Comparison of ENCODE assay signal across 24 cellular contexts in the genomic region with DNA sequence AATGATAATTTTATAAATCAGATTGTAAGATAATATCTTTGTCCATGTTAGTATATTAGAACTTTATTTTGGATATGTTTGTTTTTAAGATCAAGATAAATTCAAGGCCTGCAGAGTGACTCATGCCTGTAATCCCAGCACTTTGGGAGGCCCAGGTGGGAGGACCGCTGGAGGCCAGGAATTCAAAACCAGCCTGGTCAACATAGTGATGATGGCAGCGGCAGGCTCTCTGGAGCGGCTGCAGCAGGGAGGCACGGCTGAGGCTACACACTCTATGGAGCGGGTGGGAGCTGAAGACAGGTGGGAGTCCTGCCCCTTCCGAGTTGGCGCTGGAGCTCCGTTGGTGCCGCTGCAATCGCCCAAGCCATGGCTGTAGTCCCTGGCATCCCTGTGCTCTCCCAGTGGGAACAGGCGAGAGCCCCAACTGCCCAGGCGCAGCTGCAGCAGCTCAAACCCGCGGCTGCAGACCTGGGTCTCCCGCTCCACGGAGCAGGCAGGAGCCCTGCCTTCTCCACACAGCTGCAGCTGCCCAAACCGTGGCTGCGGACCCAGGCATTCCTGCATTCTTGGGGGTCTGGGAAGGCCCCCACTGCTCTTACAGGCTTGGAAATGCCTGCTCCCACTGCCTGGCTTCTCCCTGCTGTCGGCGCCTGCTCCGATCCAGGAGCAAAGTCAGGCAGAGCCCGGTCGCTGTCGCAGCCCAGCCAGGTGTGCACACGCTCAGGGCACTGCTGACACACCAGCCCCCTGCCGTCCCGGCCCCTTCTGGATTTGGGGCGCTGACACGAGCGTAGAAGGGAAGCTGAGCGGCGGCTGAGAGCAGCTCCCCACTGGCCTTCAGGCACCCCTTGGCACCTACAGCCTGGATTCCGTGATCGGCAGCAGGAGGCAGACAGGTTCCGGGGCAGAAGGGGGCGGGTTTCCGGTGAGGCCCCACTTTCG. TPM values are rescaled to one million over a fixed set of nuclear protein-coding genes. Genes with fewer than 3 reads are reported as not detected.
DNase-seq lines count a peak whose midpoint lies in the region; ATAC-seq, FAIRE-seq and TF ChIP-seq lines count a peak whose summit lies in the region.
"Had no signal": no experiment of that assay in that cellular context is flagged by ENCODE, and none has a peak within 500 bp of the region (broad histone marks: within the 10 kb centered on the region; RNA-seq: fewer than 3 reads in every experiment).

No MANE protein-coding gene starts in this region.

- POLR2A ChIA-PET in K562 (lab: Yijun Ruan, JAX): interaction anchor here (1.2 kb wide), 1 partner anchor 17 kb away, joined by 7 read pairs; a partner anchor contains a TSS
- POLR2A ChIA-PET in HepG2 (lab: Yijun Ruan, JAX): interaction anchor here (1.1 to 1.5 kb wide), 2 partner anchors 11 to 17 kb away, joined by 3 read pairs; a partner anchor contains a TSS

- no peaks in the 10 kb centered on the region for H4K20me1 ChIP-seq in K562 (replicated peaks; ENCODE audit: control insufficient read depth, insufficient read depth, low read length)
- H4K20me1 ChIP-seq in HepG2 (ENCODE audit: insufficient read depth, low read length): no peaks in the 10 kb centered on the region

- DNase-seq in K562 (ENCODE audit: extremely low read depth in 1 of 4, low spot score in 3 of 4): no peak
- DNase-seq in HepG2 (ENCODE audit: low spot score): no peak
- peak; percentile 29 for DNase-seq in testis
- DNase-seq in middle frontal gyrus (ENCODE audit: extremely low spot score, low spot score): no peak
- DNase-seq in DMS114 treated with DMSO at 0.1 percent for 48 hours (lab: John Stamatoyannopoulos, UW; ENCODE audit: unreplicated experiment): no peak
- no peak for DNase-seq in activated CD4-positive, CD25-positive, alpha-beta regulatory T cell treated with anti-CD3 and anti-CD28 coated beads, Interleukin-2, amount 50 U/mL, for 72 hours
- DNase-seq: 8988T; ACHN; AML-193; BE2C; Calu3; CD4-positive, alpha-beta T cell; COR-L47; DMS153; DND-41; H9 had no signal

- H3K79me2 ChIP-seq in K562 (ENCODE audit: control insufficient read depth, insufficient read depth, low read length) (no peaks in the 10 kb centered on the region), HepG2 (ENCODE audit: insufficient read depth, low read length) (no peaks in the 10 kb centered on the region)

- no peak overlapping the region for H3K4me3 ChIP-seq in K562
- no peak overlapping the region for H3K4me3 ChIP-seq in HepG2 (replicated peaks in 1 of 3; ENCODE audit: insufficient read depth in 1 of 3, low read depth in 2 of 3, low read length in 3 of 3)
- H3K4me3 ChIP-seq in testis: peak overlapping the region; percentile 13 to 52
- H3K4me3 ChIP-seq: A549; BLaER1 treated with 17β-estradiol and CSF1 and Interleukin-3, amounts not matched to agents 10 nM and 100 nM; GM23338 had no signal

- TF ChIP-seq RAD21 in K562 (CRISPR knock-in tag; conservative IDR thresholded peaks at IDR 0.05 in 1 of 2, IDR thresholded peaks at IDR 0.05 in 1 of 2): no peak
- no peak for TF ChIP-seq RAD21 in HepG2 (CRISPR knock-in tag; IDR thresholded peaks at IDR 0.05)

- H3K27ac ChIP-seq in K562 (ENCODE audit: extremely low read depth, low read depth, low read length): no peak overlapping the region
- no peak overlapping the region for H3K27ac ChIP-seq in HepG2 (ENCODE audit: extremely low read length, insufficient read depth, low read length)
- no peak overlapping the region for H3K27ac ChIP-seq in testis
- H3K27ac ChIP-seq: A549; BLaER1 treated with 17β-estradiol and CSF1 and Interleukin-3, amounts not matched to agents 10 nM and 100 nM had no signal

- no peaks in the 10 kb centered on the region for H3K27me3 ChIP-seq in K562 (ENCODE audit: control insufficient read depth in 2 of 2, insufficient read depth in 2 of 2, low read length in 2 of 2)
- H3K27me3 ChIP-seq in HepG2 (ENCODE audit: control insufficient read depth in 1 of 2, insufficient read depth in 2 of 2, low read length in 2 of 2): no peaks in the 10 kb centered on the region; a peak in 1 of 5 replicates
- no peaks in the 10 kb centered on the region for H3K27me3 ChIP-seq in testis
- H3K27me3 ChIP-seq: BE2C; BLaER1 treated with 17β-estradiol and CSF1 and Interleukin-3, amounts not matched to agents 10 nM and 100 nM had no signal

- CTCF ChIA-PET in K562 (lab: Yijun Ruan, JAX; ENCODE audit: low intra/inter-chr PET ratio): no interaction called here
- CTCF ChIA-PET in HepG2 (lab: Yijun Ruan, JAX; ENCODE audit: low intra/inter-chr PET ratio, low total read pairs): no interaction called here

- TF ChIP-seq POLR2A in K562 (conservative IDR thresholded peaks at IDR 0.05) (no peak), HepG2 (IDR thresholded peaks at IDR 0.05; ENCODE audit: insufficient read depth in 1 of 2, low read depth in 2 of 2, low read length in 2 of 2) (no peak), testis (IDR thresholded peaks at IDR 0.05) (no peak)

- ATAC-seq in K562: no peak; the same call in 2 of the 3 replicates
- ATAC-seq in esophagus mucosa: peak; percentile 25
- peak; percentile 46 for ATAC-seq in HepG2
- no peak for ATAC-seq in HG02798 (IDR thresholded peaks at IDR 0.05; ENCODE audit: poor library complexity, unreplicated experiment)
- ATAC-seq: A549, GM23338, HCT116 had no signal

- intact Hi-C loops in K562 (cut with micrococcal nuclease) (no loop called here), HepG2 (cut with micrococcal nuclease; ENCODE audit: unreplicated experiment) (no loop called here), testis (cut with DNase I; ENCODE audit: low total_unique reads) (no loop called here)

- 92% methylated on average over 25 of the region's 38 CpGs for WGBS in K562 (ENCODE audit: insufficient coverage, low coverage, missing lambda C conversion rate)
- 99% methylated on average over 28 of the region's 38 CpGs for WGBS in HepG2 (ENCODE audit: low lambda C conversion rate)
- WGBS in testis, 2 donors: 75 to 78% methylated on average over 11 to 36 of the region's 38 CpGs

- no peak overlapping the region for H3K4me2 ChIP-seq in K562 (ENCODE audit: insufficient read depth, low read length)
- no peak overlapping the region for H3K4me2 ChIP-seq in HepG2 (ENCODE audit: low read depth, low read length)
- H3K4me2 ChIP-seq: A549; BLaER1 treated with 17β-estradiol and CSF1 and Interleukin-3, amounts not matched to agents 10 nM and 100 nM; GM23338 had no signal

- H3K36me3 ChIP-seq in K562 (ENCODE audit: control insufficient read depth, insufficient read depth, low read length) (peaks cover 35% of the 10 kb centered on the region), HepG2 (replicated peaks in 1 of 2; ENCODE audit: control insufficient read depth in 1 of 2, insufficient read depth in 2 of 2, low read length in 2 of 2) (peaks cover 11 to 45% of the 10 kb centered on the region in 2 experiments), testis (ENCODE audit: low read depth, missing control alignments) (no peaks in the 10 kb centered on the region)

- H3K4me1 ChIP-seq in K562 (replicated peaks in 1 of 2; ENCODE audit: control insufficient read depth in 2 of 2, insufficient read depth in 2 of 2, low read length in 2 of 2) (peaks cover 6 to 9% of the 10 kb centered on the region in 2 experiments; a peak in 4 of 5 replicates), HepG2 (ENCODE audit: insufficient read depth, low read length) (no peaks in the 10 kb centered on the region), testis (no peaks in the 10 kb centered on the region)
- H3K4me1 ChIP-seq: A549, BE2C had no signal

- TF ChIP-seq CTCF in K562 (IDR thresholded peaks at IDR 0.05 in 2 of 3, conservative IDR thresholded peaks at IDR 0.05 in 1 of 3; ENCODE audit: insufficient read depth in 2 of 3, low read depth in 1 of 3, low read length in 3 of 3) (no peak), HepG2 (CRISPR knock-in tag; IDR thresholded peaks at IDR 0.05) (no peak), testis (IDR thresholded peaks at IDR 0.05) (no peak)

- H3K9me1 ChIP-seq in K562 (ENCODE audit: control insufficient read depth, insufficient read depth, low read length): no peaks in the 10 kb centered on the region

- peak overlapping the region in 1 of 2 experiments; percentile 58; a peak in 1 of 4 replicates for H3K9ac ChIP-seq in K562 (ENCODE audit: insufficient read depth in 1 of 2, low read depth in 2 of 2, low read length in 2 of 2)
- no peak overlapping the region for H3K9ac ChIP-seq in HepG2 (ENCODE audit: insufficient read depth, low read depth, low read length)
- H3K9ac ChIP-seq: BLaER1 treated with 17β-estradiol and CSF1 and Interleukin-3, amounts not matched to agents 10 nM and 100 nM had no signal

- no TSS peak for BruUV-seq in K562 (replicated peaks; lab: Mats Ljungman, UMichigan)
- BruUV-seq in HepG2 (replicated peaks; lab: Mats Ljungman, UMichigan): no TSS peak

- H3K9me3 ChIP-seq in K562 (replicated peaks; ENCODE audit: control insufficient read depth, insufficient read depth, low read depth, low read length): no peaks in the 10 kb centered on the region
- H3K9me3 ChIP-seq in HepG2 (ENCODE audit: low read length): no peaks in the 10 kb centered on the region
- H3K9me3 ChIP-seq in testis: no peaks in the 10 kb centered on the region
- H3K9me3 ChIP-seq: A549, BE2C had no signal

- no peak overlapping the region for H2AFZ ChIP-seq in K562 (ENCODE audit: low read depth, low read length)
- no peak overlapping the region for H2AFZ ChIP-seq in HepG2 (ENCODE audit: low read length)
- H2AFZ ChIP-seq: GM23338 had no signal

- in situ Hi-C loops in K562 (cut with MboI) (no loop called here), HepG2 (cut with HindIII; ENCODE audit: extremely low pct_ligation_motif_present, low pct_unique_long_range_greater_than_20kb) (no loop called here)

- FAIRE-seq in K562 (lab: Jason Lieb, UNC): no peak
- FAIRE-seq in HepG2 (lab: Jason Lieb, UNC): no peak
- FAIRE-seq: A549, G401.6, GM12892 had no signal

- TF ChIP-seq EP300 in K562 (IDR thresholded peaks at IDR 0.05; ENCODE audit: low read length): no peak
- TF ChIP-seq EP300 in HepG2 (IDR thresholded peaks at IDR 0.05; ENCODE audit: low read depth in 2 of 2, low read length in 2 of 2): no peak
- TF ChIP-seq EP300 in HepG2 (CRISPR knock-in tag; IDR thresholded peaks at IDR 0.05; ENCODE audit: borderline replicate concordance): no peak

RNA-seq across cellular contexts. Expression of a gene that starts 16.7 kb away (rescaled TPM):
- 16.6 and 50.4 TPM in 2 replicates for total RNA-seq in K562 (2011; cell fraction: chromatin; rRNA removed; ENCODE audit: low replicate concordance)
- total RNA-seq in K562 (2011; cell fraction: nucleolus; rRNA removed): 8.3 and 11.8 TPM in 2 replicates
- 15.0 and 27.5 TPM in 2 replicates for total RNA-seq in K562 (2011; cell fraction: nucleoplasm; rRNA removed)
- total RNA-seq in K562 (2014; rRNA removed): 12.0 and 13.4 TPM in 2 replicates
- 23.1 and 30.5 TPM in 2 replicates for total RNA-seq in K562 (2014; rRNA removed; fragmentation: Illumina TruSeq; extraction: Trizol)
- 15.3 and 16.8 TPM in 2 replicates for total RNA-seq in K562 (2015; rRNA removed; fragmentation: Illumina TruSeq; extraction: Trizol)
- total RNA-seq in K562 (2021): 13.1 and 15.6 TPM in 2 replicates
- polyA plus RNA-seq in K562 (2011; rRNA removed): 26.7 and 33.0 TPM in 2 replicates
- polyA plus RNA-seq in K562 (2011; cell fraction: cytosol; rRNA removed): 4.4 and 11.8 TPM in 2 replicates
- polyA plus RNA-seq in K562 (2011; cell fraction: nucleus; rRNA removed): 11.0 and 29.8 TPM in 2 replicates
- polyA plus RNA-seq in K562 (2012): 13.4 and 23.0 TPM in 2 replicates
- polyA plus RNA-seq in K562 (2014; fragmentation: Illumina TruSeq; extraction: Trizol): 24.3 and 25.0 TPM in 2 replicates
- polyA plus RNA-seq in K562 (2014; fragmentation: Nextera tagmentation; extraction: Ambion mirVana): 10 to 100 TPM; 31.5 to 31.7 TPM
- polyA plus RNA-seq in K562 (2014; rRNA removed): 15.9 and 18.3 TPM in 2 replicates
- polyA minus RNA-seq in K562 (2011; rRNA and poly(A)+ RNA removed): 19.7 and 24.9 TPM in 2 replicates
- polyA minus RNA-seq in K562 (2011; cell fraction: cytosol; rRNA and poly(A)+ RNA removed): 8.9 and 11.4 TPM in 2 replicates
- 4.7 and 9.4 TPM in 2 replicates for polyA minus RNA-seq in K562 (2011; cell fraction: nucleus; rRNA and poly(A)+ RNA removed)
- total RNA-seq in esophagus mucosa: 7.7 TPM
- total RNA-seq in HepG2 (2016; rRNA removed; fragmentation: Illumina TruSeq; extraction: Trizol): 50.1 and 68.3 TPM in 2 replicates
- 25.7 and 26.9 TPM in 2 replicates for total RNA-seq in HepG2 (2016; cell fraction: cytosol; rRNA removed; fragmentation: Illumina TruSeq; extraction: Trizol; ENCODE audit: low read depth)
- 51.7 and 81.8 TPM in 2 replicates for total RNA-seq in HepG2 (2016; cell fraction: insoluble cytoplasmic fraction; rRNA removed; fragmentation: Illumina TruSeq; extraction: Trizol)
- total RNA-seq in HepG2 (2016; cell fraction: membrane; rRNA removed; fragmentation: Illumina TruSeq; extraction: Trizol): 18.4 and 20.7 TPM in 2 replicates
- total RNA-seq in HepG2 (2016; cell fraction: nucleus; rRNA removed; fragmentation: Illumina TruSeq; extraction: Trizol): 25.8 and 27.7 TPM in 2 replicates
- polyA plus RNA-seq in HepG2 (2011; rRNA removed): 36.1 and 42.7 TPM in 2 replicates
- polyA plus RNA-seq in HepG2 (2011; cell fraction: cytosol; rRNA removed): 17.5 and 31.2 TPM in 2 replicates
- polyA plus RNA-seq in HepG2 (2011; cell fraction: nucleus; rRNA removed): 16.4 and 20.9 TPM in 2 replicates
- 50.3 and 62.2 TPM in 2 replicates for polyA plus RNA-seq in HepG2 (2012)
- 4.0 TPM in 2 replicates for polyA plus RNA-seq in HepG2 (2016; cell fraction: cytosol; fragmentation: Illumina TruSeq; extraction: Trizol; ENCODE audit: low read depth)
- 54.3 and 55.1 TPM in 2 replicates for polyA plus RNA-seq in HepG2 (2016; cell fraction: insoluble cytoplasmic fraction; fragmentation: Illumina TruSeq; extraction: Trizol; ENCODE audit: low read depth)
- 7.4 and 7.6 TPM in 2 replicates for polyA plus RNA-seq in HepG2 (2016; cell fraction: membrane; fragmentation: Illumina TruSeq; extraction: Trizol; ENCODE audit: low read depth)
- polyA plus RNA-seq in HepG2 (2016; cell fraction: nucleus; fragmentation: Illumina TruSeq; extraction: Trizol; ENCODE audit: insufficient read depth, low read depth): 29.7 and 38.5 TPM in 2 replicates
- 12.3 and 13.3 TPM in 2 replicates for polyA minus RNA-seq in HepG2 (2011; rRNA and poly(A)+ RNA removed; ENCODE audit: low replicate concordance)
- polyA minus RNA-seq in HepG2 (2011; cell fraction: cytosol; rRNA and poly(A)+ RNA removed): 33.1 and 37.5 TPM in 2 replicates
- 40.4 and 47.0 TPM in 2 replicates for polyA minus RNA-seq in HepG2 (2011; cell fraction: nucleus; rRNA and poly(A)+ RNA removed)
- total RNA-seq in testis: 10 to 100 TPM; 28.5 to 49.5 TPM
- 32.6 TPM for polyA plus RNA-seq in testis (ENCODE audit: insufficient read depth, low read depth, low replicate concordance)

RNA-seq across cellular contexts. Expression of a gene that starts 16.9 kb away (rescaled TPM):
- 288 and 1,250 TPM in 2 replicates for total RNA-seq in K562 (2011; cell fraction: chromatin; rRNA removed; ENCODE audit: low replicate concordance)
- total RNA-seq in K562 (2011; cell fraction: nucleolus; rRNA removed): 323 and 380 TPM in 2 replicates
- total RNA-seq in K562 (2011; cell fraction: nucleoplasm; rRNA removed): 528 and 703 TPM in 2 replicates
- total RNA-seq in K562 (2014; rRNA removed): 155 and 182 TPM in 2 replicates
- 313 and 326 TPM in 2 replicates for total RNA-seq in K562 (2014; rRNA removed; fragmentation: Illumina TruSeq; extraction: Trizol)
- 301 and 347 TPM in 2 replicates for total RNA-seq in K562 (2015; rRNA removed; fragmentation: Illumina TruSeq; extraction: Trizol)
- 189 and 193 TPM in 2 replicates for total RNA-seq in K562 (2021)
- 208 and 270 TPM in 2 replicates for polyA plus RNA-seq in K562 (2011; rRNA removed)
- 21.9 and 72.7 TPM in 2 replicates for polyA plus RNA-seq in K562 (2011; cell fraction: cytosol; rRNA removed)
- polyA plus RNA-seq in K562 (2011; cell fraction: nucleus; rRNA removed): 340 and 474 TPM in 2 replicates
- polyA plus RNA-seq in K562 (2012): 127 and 137 TPM in 2 replicates
- polyA plus RNA-seq in K562 (2014; fragmentation: Illumina TruSeq; extraction: Trizol): 203 and 250 TPM in 2 replicates
- 100 to 1,000 TPM; 122 to 123 TPM for polyA plus RNA-seq in K562 (2014; fragmentation: Nextera tagmentation; extraction: Ambion mirVana)
- 245 and 293 TPM in 2 replicates for polyA plus RNA-seq in K562 (2014; rRNA removed)
- polyA minus RNA-seq in K562 (2011; rRNA and poly(A)+ RNA removed): 237 and 271 TPM in 2 replicates
- 59.7 and 102 TPM in 2 replicates for polyA minus RNA-seq in K562 (2011; cell fraction: cytosol; rRNA and poly(A)+ RNA removed)
- 469 and 813 TPM in 2 replicates for polyA minus RNA-seq in K562 (2011; cell fraction: nucleus; rRNA and poly(A)+ RNA removed)
- 70.3 TPM for total RNA-seq in esophagus mucosa
- 96.9 and 207 TPM in 2 replicates for total RNA-seq in HepG2 (2016; rRNA removed; fragmentation: Illumina TruSeq; extraction: Trizol)
- total RNA-seq in HepG2 (2016; cell fraction: cytosol; rRNA removed; fragmentation: Illumina TruSeq; extraction: Trizol; ENCODE audit: low read depth): 320 and 373 TPM in 2 replicates
- 98.4 and 219 TPM in 2 replicates for total RNA-seq in HepG2 (2016; cell fraction: insoluble cytoplasmic fraction; rRNA removed; fragmentation: Illumina TruSeq; extraction: Trizol)
- total RNA-seq in HepG2 (2016; cell fraction: membrane; rRNA removed; fragmentation: Illumina TruSeq; extraction: Trizol): 240 and 274 TPM in 2 replicates
- total RNA-seq in HepG2 (2016; cell fraction: nucleus; rRNA removed; fragmentation: Illumina TruSeq; extraction: Trizol): 644 and 668 TPM in 2 replicates
- polyA plus RNA-seq in HepG2 (2011; rRNA removed): 99.6 and 132 TPM in 2 replicates
- 31.0 and 42.4 TPM in 2 replicates for polyA plus RNA-seq in HepG2 (2011; cell fraction: cytosol; rRNA removed)
- polyA plus RNA-seq in HepG2 (2011; cell fraction: nucleus; rRNA removed): 212 and 272 TPM in 2 replicates
- 164 and 195 TPM in 2 replicates for polyA plus RNA-seq in HepG2 (2012)
- 299 and 310 TPM in 2 replicates for polyA plus RNA-seq in HepG2 (2016; cell fraction: cytosol; fragmentation: Illumina TruSeq; extraction: Trizol; ENCODE audit: low read depth)
- 128 and 141 TPM in 2 replicates for polyA plus RNA-seq in HepG2 (2016; cell fraction: insoluble cytoplasmic fraction; fragmentation: Illumina TruSeq; extraction: Trizol; ENCODE audit: low read depth)
- polyA plus RNA-seq in HepG2 (2016; cell fraction: membrane; fragmentation: Illumina TruSeq; extraction: Trizol; ENCODE audit: low read depth): 203 and 217 TPM in 2 replicates
- 962 and 1,010 TPM in 2 replicates for polyA plus RNA-seq in HepG2 (2016; cell fraction: nucleus; fragmentation: Illumina TruSeq; extraction: Trizol; ENCODE audit: insufficient read depth, low read depth)
- 44.5 and 146 TPM in 2 replicates for polyA minus RNA-seq in HepG2 (2011; rRNA and poly(A)+ RNA removed; ENCODE audit: low replicate concordance)
- polyA minus RNA-seq in HepG2 (2011; cell fraction: cytosol; rRNA and poly(A)+ RNA removed): 58.0 and 63.0 TPM in 2 replicates
- 1,028 and 1,029 TPM in 2 replicates for polyA minus RNA-seq in HepG2 (2011; cell fraction: nucleus; rRNA and poly(A)+ RNA removed)
- 10 to 100 TPM; 70.3 to 88.5 TPM for total RNA-seq in testis
- 24.0 TPM for polyA plus RNA-seq in testis (ENCODE audit: insufficient read depth, low read depth, low replicate concordance)

RNA-seq across cellular contexts. Expression of a gene that starts 25.9 kb away (rescaled TPM):
- 55.0 and 121 TPM in 2 replicates for total RNA-seq in K562 (2011; cell fraction: chromatin; rRNA removed; ENCODE audit: low replicate concordance)
- 36.2 and 37.2 TPM in 2 replicates for total RNA-seq in K562 (2011; cell fraction: nucleolus; rRNA removed)
- 65.5 and 106 TPM in 2 replicates for total RNA-seq in K562 (2011; cell fraction: nucleoplasm; rRNA removed)
- total RNA-seq in K562 (2014; rRNA removed) (29.8 and 30.7 TPM in 2 replicates), K562 (2014; rRNA removed; fragmentation: Illumina TruSeq; extraction: Trizol) (34.5 and 35.1 TPM in 2 replicates), K562 (2015; rRNA removed; fragmentation: Illumina TruSeq; extraction: Trizol) (31.5 and 32.4 TPM in 2 replicates), K562 (2021) (34.7 and 35.0 TPM in 2 replicates), esophagus mucosa (16.0 TPM), HepG2 (2016; rRNA removed; fragmentation: Illumina TruSeq; extraction: Trizol) (31.3 and 37.0 TPM in 2 replicates), testis (10 to 100 TPM; 23.2 to 29.8 TPM)
- polyA plus RNA-seq in K562 (2011; rRNA removed) (20.3 and 22.0 TPM in 2 replicates), K562 (2014; fragmentation: Illumina TruSeq; extraction: Trizol) (22.1 and 26.8 TPM in 2 replicates), K562 (2014; fragmentation: Nextera tagmentation; extraction: Ambion mirVana) (1 to 10 TPM; 6.7 to 7.7 TPM), K562 (2014; rRNA removed) (21.5 and 21.7 TPM in 2 replicates), HepG2 (2011; rRNA removed) (18.0 and 23.1 TPM in 2 replicates), testis (ENCODE audit: insufficient read depth, low read depth, low replicate concordance) (22.4 TPM)
- polyA plus RNA-seq in K562 (2011; cell fraction: cytosol; rRNA removed): 7.8 and 8.2 TPM in 2 replicates
- polyA plus RNA-seq in K562 (2011; cell fraction: nucleus; rRNA removed): 31.3 and 40.5 TPM in 2 replicates
- 12.7 and 15.4 TPM in 2 replicates for polyA plus RNA-seq in K562 (2012)
- 30.5 and 37.4 TPM in 2 replicates for polyA minus RNA-seq in K562 (2011; rRNA and poly(A)+ RNA removed)
- polyA minus RNA-seq in K562 (2011; cell fraction: cytosol; rRNA and poly(A)+ RNA removed): 11.0 and 14.2 TPM in 2 replicates
- polyA minus RNA-seq in K562 (2011; cell fraction: nucleus; rRNA and poly(A)+ RNA removed): 36.9 and 49.5 TPM in 2 replicates
- 8.3 and 9.8 TPM in 2 replicates for total RNA-seq in HepG2 (2016; cell fraction: cytosol; rRNA removed; fragmentation: Illumina TruSeq; extraction: Trizol; ENCODE audit: low read depth)
- total RNA-seq in HepG2 (2016; cell fraction: insoluble cytoplasmic fraction; rRNA removed; fragmentation: Illumina TruSeq; extraction: Trizol): 31.5 and 35.3 TPM in 2 replicates
- total RNA-seq in HepG2 (2016; cell fraction: membrane; rRNA removed; fragmentation: Illumina TruSeq; extraction: Trizol): 11.6 and 12.4 TPM in 2 replicates
- 49.0 and 52.1 TPM in 2 replicates for total RNA-seq in HepG2 (2016; cell fraction: nucleus; rRNA removed; fragmentation: Illumina TruSeq; extraction: Trizol)
- polyA plus RNA-seq in HepG2 (2011; cell fraction: cytosol; rRNA removed): 6.8 and 9.6 TPM in 2 replicates
- polyA plus RNA-seq in HepG2 (2011; cell fraction: nucleus; rRNA removed): 43.3 and 55.5 TPM in 2 replicates
- 11.6 and 17.1 TPM in 2 replicates for polyA plus RNA-seq in HepG2 (2012)
- polyA plus RNA-seq in HepG2 (2016; cell fraction: cytosol; fragmentation: Illumina TruSeq; extraction: Trizol; ENCODE audit: low read depth): 1.0 and 1.4 TPM in 2 replicates
- polyA plus RNA-seq in HepG2 (2016; cell fraction: insoluble cytoplasmic fraction; fragmentation: Illumina TruSeq; extraction: Trizol; ENCODE audit: low read depth): 27.1 and 28.5 TPM in 2 replicates
- 2.1 and 2.8 TPM in 2 replicates for polyA plus RNA-seq in HepG2 (2016; cell fraction: membrane; fragmentation: Illumina TruSeq; extraction: Trizol; ENCODE audit: low read depth)
- 64.6 and 73.7 TPM in 2 replicates for polyA plus RNA-seq in HepG2 (2016; cell fraction: nucleus; fragmentation: Illumina TruSeq; extraction: Trizol; ENCODE audit: insufficient read depth, low read depth)
- 19.9 and 28.6 TPM in 2 replicates for polyA minus RNA-seq in HepG2 (2011; rRNA and poly(A)+ RNA removed; ENCODE audit: low replicate concordance)
- 7.9 and 9.3 TPM in 2 replicates for polyA minus RNA-seq in HepG2 (2011; cell fraction: cytosol; rRNA and poly(A)+ RNA removed)
- 90.1 and 95.1 TPM in 2 replicates for polyA minus RNA-seq in HepG2 (2011; cell fraction: nucleus; rRNA and poly(A)+ RNA removed)

Comparison
In these comparisons a context has a peak if more than half of its experiments do, and no peak if none do; other contexts are left out.
1. ATAC-seq: peak in esophagus mucosa (single experiment) and HepG2 (single experiment); none in K562 (single experiment) and HG02798 (single experiment).
2. H3K4me3 ChIP-seq: peak in testis (2 of 2); none in K562 (single experiment) and HepG2 (0 of 3).